Comparison of ENCODE assay signal across 8 cellular contexts in genomic region chr1:27099154-27099903, GRCh38. TPM values are rescaled to one million over a fixed set of nuclear protein-coding genes. Genes with fewer than 3 reads are reported as not detected.
DNase-seq lines count a peak whose midpoint lies in the region; ATAC-seq and TF ChIP-seq lines count a peak whose summit lies in the region.

No MANE protein-coding gene starts in this region.

- no peak for ATAC-seq in HG03025 (IDR thresholded peaks at IDR 0.05; ENCODE audit: low FRiP score, unreplicated experiment)

- H3K4me3 ChIP-seq in epithelial cell of esophagus (ENCODE audit: low read length): no peak overlapping the region

- H3K9me3 Mint-ChIP-seq in nephron: no peaks in the 10 kb centered on the region

- DNase-seq in NCI-H2029 treated with DMSO at 0.1 percent for 48 hours (lab: John Stamatoyannopoulos, UW) (peak; percentile 8), NCI-H2029 (lab: John Stamatoyannopoulos, UW) (no peak), HS-5 (ENCODE audit: low read depth) (peak; percentile 52), SK-MEL-5 (ENCODE audit: low read depth, low spot score) (peak; percentile 29), epithelial cell of esophagus (ENCODE audit: low read depth) (peak; percentile 66)
- DNase-seq in stimulated activated naive CD4-positive, alpha-beta T cell (lab: John Stamatoyannopoulos, UW): no peak

- H3K4me1 Mint-ChIP-seq in nephron: peaks cover 21% of the 10 kb centered on the region

- no peaks in the 10 kb centered on the region for H3K36me3 Mint-ChIP-seq in nephron (ENCODE audit: low read depth)

- in situ Hi-C loops in SK-MEL-5 (cut with HindIII; ENCODE audit: low pct_unique_long_range_greater_than_20kb, low sequenced_read_pairs): no loop called here

- H3K27me3 Mint-ChIP-seq in nephron (ENCODE audit: low read depth): no peaks in the 10 kb centered on the region

- no peak for TF ChIP-seq CTCF in epithelial cell of esophagus (IDR thresholded peaks at IDR 0.05; ENCODE audit: insufficient read depth, low read depth, low read length, missing control alignments)
- no peak for TF ChIP-seq CTCF in nephron (IDR thresholded peaks at IDR 0.05; ENCODE audit: unreplicated experiment in 3 of 3)

- peak overlapping the region; percentile 92 to 98 (median 93) for H3K27ac Mint-ChIP-seq in nephron

- H3K4me3 Mint-ChIP-seq in nephron: peak overlapping the region; percentile 6 to 26 (median 7)

RNA-seq across cellular contexts. Expression of gene SLC9A1, which starts 55.6 kb away (rescaled TPM):
- 1.7 and 2.4 TPM in 2 replicates for total RNA-seq in SK-MEL-5 (2014; rRNA removed; shearing (Covaris generic))
- 9.9 and 13.4 TPM in 2 replicates for polyA plus RNA-seq in SK-MEL-5 (2015; cell fraction: cytosol; rRNA removed)
- 6.3 and 13.5 TPM in 2 replicates for polyA plus RNA-seq in SK-MEL-5 (2015; cell fraction: nucleus; rRNA removed)

Comparison
In these comparisons a context has a peak if more than half of its experiments do, and no peak if none do; other contexts are left out.
1. DNase-seq: peak in NCI-H2029 treated with DMSO at 0.1 percent for 48 hours (single experiment), HS-5 (single experiment), SK-MEL-5 (single experiment) and epithelial cell of esophagus (single experiment); none in NCI-H2029 (single experiment) and stimulated activated naive CD4-positive, alpha-beta T cell (0 of 6).